Comparison of ENCODE assay signal across 1 cellular context in the genomic region with DNA sequence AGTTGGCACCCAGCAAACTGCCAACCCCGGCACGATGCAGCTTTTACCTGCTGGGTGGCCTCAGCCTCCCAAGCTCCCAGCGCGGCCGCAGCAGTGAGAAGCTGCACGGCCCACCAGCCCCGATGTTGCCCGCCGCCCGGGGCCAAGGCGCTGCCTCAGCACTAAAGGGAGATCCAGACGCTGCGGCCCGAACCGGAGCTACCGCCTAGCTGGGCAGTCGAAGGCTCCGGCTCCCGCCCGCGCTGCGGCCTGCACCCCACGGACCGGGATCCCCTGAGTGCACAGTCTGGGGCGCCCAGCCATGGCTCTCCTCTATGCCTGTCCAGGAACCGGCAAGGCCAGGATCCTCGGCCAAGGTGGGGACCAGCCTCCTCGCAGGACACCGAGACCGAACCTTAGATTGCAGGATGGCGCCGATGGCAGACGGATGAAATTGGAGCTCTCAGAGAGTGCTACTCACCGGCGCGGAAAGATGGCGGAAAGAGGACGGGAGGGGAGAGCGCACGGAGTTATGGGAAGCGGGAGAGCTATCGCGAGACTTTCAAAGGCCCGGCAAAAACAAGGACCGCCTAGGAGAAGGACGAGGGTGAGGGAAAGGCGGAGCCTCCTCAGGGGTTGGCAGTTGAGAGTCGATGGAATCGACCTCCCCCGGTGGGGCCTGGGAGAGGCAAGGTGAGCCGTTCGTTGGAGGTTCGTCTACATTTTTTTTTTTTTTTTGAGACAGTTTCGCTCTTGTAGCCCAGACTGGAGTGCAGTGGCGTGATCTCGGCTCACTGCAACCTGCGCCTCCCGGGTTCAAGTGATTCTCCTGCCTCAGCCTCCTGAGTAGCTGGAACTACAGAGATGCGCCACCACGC.
TF ChIP-seq lines count a peak whose summit lies in the region.

A gene (minus strand): TSS at position 485 of the 857 bp plus-strand sequence. CDS start 1,221 bp downstream, outside the sequence.

TF ChIP-seq in GM12878, 131 proteins besides CTCF, POLR2A, EP300 and RAD21 (continued from another document and continues in another):
- TF ChIP-seq, protein P1, sequence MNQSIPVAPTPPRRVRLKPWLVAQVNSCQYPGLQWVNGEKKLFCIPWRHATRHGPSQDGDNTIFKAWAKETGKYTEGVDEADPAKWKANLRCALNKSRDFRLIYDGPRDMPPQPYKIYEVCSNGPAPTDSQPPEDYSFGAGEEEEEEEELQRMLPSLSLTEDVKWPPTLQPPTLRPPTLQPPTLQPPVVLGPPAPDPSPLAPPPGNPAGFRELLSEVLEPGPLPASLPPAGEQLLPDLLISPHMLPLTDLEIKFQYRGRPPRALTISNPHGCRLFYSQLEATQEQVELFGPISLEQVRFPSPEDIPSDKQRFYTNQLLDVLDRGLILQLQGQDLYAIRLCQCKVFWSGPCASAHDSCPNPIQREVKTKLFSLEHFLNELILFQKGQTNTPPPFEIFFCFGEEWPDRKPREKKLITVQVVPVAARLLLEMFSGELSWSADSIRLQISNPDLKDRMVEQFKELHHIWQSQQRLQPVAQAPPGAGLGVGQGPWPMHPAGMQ (IDR thresholded peaks at IDR 0.05; ENCODE audit: borderline replicate concordance): peak; percentile 79
- peak; percentile 96 for TF ChIP-seq HDGF (IDR thresholded peaks at IDR 0.05)
- TF ChIP-seq, protein P2, sequence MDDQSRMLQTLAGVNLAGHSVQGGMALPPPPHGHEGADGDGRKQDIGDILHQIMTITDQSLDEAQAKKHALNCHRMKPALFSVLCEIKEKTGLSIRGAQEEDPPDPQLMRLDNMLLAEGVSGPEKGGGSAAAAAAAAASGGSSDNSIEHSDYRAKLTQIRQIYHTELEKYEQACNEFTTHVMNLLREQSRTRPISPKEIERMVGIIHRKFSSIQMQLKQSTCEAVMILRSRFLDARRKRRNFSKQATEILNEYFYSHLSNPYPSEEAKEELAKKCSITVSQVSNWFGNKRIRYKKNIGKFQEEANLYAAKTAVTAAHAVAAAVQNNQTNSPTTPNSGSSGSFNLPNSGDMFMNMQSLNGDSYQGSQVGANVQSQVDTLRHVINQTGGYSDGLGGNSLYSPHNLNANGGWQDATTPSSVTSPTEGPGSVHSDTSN (IDR thresholded peaks at IDR 0.05; ENCODE audit: insufficient replicate concordance, low read depth, low read length): no peak
- TF ChIP-seq, protein P3, sequence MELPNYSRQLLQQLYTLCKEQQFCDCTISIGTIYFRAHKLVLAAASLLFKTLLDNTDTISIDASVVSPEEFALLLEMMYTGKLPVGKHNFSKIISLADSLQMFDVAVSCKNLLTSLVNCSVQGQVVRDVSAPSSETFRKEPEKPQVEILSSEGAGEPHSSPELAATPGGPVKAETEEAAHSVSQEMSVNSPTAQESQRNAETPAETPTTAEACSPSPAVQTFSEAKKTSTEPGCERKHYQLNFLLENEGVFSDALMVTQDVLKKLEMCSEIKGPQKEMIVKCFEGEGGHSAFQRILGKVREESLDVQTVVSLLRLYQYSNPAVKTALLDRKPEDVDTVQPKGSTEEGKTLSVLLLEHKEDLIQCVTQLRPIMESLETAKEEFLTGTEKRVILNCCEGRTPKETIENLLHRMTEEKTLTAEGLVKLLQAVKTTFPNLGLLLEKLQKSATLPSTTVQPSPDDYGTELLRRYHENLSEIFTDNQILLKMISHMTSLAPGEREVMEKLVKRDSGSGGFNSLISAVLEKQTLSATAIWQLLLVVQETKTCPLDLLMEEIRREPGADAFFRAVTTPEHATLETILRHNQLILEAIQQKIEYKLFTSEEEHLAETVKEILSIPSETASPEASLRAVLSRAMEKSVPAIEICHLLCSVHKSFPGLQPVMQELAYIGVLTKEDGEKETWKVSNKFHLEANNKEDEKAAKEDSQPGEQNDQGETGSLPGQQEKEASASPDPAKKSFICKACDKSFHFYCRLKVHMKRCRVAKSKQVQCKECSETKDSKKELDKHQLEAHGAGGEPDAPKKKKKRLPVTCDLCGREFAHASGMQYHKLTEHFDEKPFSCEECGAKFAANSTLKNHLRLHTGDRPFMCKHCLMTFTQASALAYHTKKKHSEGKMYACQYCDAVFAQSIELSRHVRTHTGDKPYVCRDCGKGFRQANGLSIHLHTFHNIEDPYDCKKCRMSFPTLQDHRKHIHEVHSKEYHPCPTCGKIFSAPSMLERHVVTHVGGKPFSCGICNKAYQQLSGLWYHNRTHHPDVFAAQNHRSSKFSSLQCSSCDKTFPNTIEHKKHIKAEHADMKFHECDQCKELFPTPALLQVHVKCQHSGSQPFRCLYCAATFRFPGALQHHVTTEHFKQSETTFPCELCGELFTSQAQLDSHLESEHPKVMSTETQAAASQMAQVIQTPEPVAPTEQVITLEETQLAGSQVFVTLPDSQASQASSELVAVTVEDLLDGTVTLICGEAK (IDR thresholded peaks at IDR 0.05; ENCODE audit: borderline replicate concordance): no peak; the same call in 1 of the 2 replicates
- no peak; the same call in 1 of the 2 replicates for TF ChIP-seq ESRRA (IDR thresholded peaks at IDR 0.05; ENCODE audit: low read length)
- peak; percentile 86; the same call in 2 of the 3 replicates for TF ChIP-seq POU2F2 (IDR thresholded peaks at IDR 0.05; ENCODE audit: borderline replicate concordance, low read depth, low read length)
- TF ChIP-seq, protein P4, sequence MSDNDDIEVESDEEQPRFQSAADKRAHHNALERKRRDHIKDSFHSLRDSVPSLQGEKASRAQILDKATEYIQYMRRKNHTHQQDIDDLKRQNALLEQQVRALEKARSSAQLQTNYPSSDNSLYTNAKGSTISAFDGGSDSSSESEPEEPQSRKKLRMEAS (IDR thresholded peaks at IDR 0.05; ENCODE audit: low read depth, low read length): peak; percentile 83
- TF ChIP-seq ATF7 (IDR thresholded peaks at IDR 0.05; ENCODE audit: low read depth): peak; percentile 40; the same call in 1 of the 2 replicates
- no peak for TF ChIP-seq KAT2A (conservative IDR thresholded peaks at IDR 0.05; ENCODE audit: control insufficient read depth, low read depth, low read length)
- TF ChIP-seq EGR1 (IDR thresholded peaks at IDR 0.05; ENCODE audit: borderline replicate concordance in 1 of 2, low read depth in 2 of 2, low read length in 2 of 2): no peak; a peak in 1 of 3 replicates
- TF ChIP-seq NR2C1 (IDR thresholded peaks at IDR 0.05): no peak
- peak; percentile 86; the same call in 1 of the 2 replicates for TF ChIP-seq CHD1 (IDR thresholded peaks at IDR 0.05; ENCODE audit: low read depth, low read length)
- TF ChIP-seq, protein P5, sequence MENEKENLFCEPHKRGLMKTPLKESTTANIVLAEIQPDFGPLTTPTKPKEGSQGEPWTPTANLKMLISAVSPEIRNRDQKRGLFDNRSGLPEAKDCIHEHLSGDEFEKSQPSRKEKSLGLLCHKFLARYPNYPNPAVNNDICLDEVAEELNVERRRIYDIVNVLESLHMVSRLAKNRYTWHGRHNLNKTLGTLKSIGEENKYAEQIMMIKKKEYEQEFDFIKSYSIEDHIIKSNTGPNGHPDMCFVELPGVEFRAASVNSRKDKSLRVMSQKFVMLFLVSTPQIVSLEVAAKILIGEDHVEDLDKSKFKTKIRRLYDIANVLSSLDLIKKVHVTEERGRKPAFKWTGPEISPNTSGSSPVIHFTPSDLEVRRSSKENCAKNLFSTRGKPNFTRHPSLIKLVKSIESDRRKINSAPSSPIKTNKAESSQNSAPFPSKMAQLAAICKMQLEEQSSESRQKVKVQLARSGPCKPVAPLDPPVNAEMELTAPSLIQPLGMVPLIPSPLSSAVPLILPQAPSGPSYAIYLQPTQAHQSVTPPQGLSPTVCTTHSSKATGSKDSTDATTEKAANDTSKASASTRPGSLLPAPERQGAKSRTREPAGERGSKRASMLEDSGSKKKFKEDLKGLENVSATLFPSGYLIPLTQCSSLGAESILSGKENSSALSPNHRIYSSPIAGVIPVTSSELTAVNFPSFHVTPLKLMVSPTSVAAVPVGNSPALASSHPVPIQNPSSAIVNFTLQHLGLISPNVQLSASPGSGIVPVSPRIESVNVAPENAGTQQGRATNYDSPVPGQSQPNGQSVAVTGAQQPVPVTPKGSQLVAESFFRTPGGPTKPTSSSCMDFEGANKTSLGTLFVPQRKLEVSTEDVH (IDR thresholded peaks at IDR 0.05; ENCODE audit: low read depth, partially characterized antibody): no peak
- TF ChIP-seq CREM (IDR thresholded peaks at IDR 0.05; ENCODE audit: low read depth): peak; percentile 44
- no peak for TF ChIP-seq BMI1 (IDR thresholded peaks at IDR 0.05; ENCODE audit: borderline replicate concordance)
- TF ChIP-seq NBN (IDR thresholded peaks at IDR 0.05): peak; percentile 88
- TF ChIP-seq SRF (IDR thresholded peaks at IDR 0.05; ENCODE audit: low read depth in 2 of 2, low read length in 2 of 2): peak; percentile 74 to 98
- TF ChIP-seq PML (IDR thresholded peaks at IDR 0.05; ENCODE audit: low read length): peak; percentile 99
- TF ChIP-seq RELA (IDR thresholded peaks at IDR 0.05; ENCODE audit: borderline replicate concordance, partially characterized antibody): peak; percentile 71
- peak; percentile 80 for TF ChIP-seq MXI1 (IDR thresholded peaks at IDR 0.05; ENCODE audit: low read depth, low read length)
- TF ChIP-seq SMC3 (IDR thresholded peaks at IDR 0.05; ENCODE audit: borderline replicate concordance, low read length): no peak
- TF ChIP-seq EED (IDR thresholded peaks at IDR 0.05; ENCODE audit: low read depth): no peak
- peak; percentile 22 to 25; a peak in 1 of 4 replicates for TF ChIP-seq IKZF2 (IDR thresholded peaks at IDR 0.05)
- peak; percentile 94 for TF ChIP-seq RCOR1 (conservative IDR thresholded peaks at IDR 0.05; ENCODE audit: low read depth, low read length)
- TF ChIP-seq, protein P6, sequence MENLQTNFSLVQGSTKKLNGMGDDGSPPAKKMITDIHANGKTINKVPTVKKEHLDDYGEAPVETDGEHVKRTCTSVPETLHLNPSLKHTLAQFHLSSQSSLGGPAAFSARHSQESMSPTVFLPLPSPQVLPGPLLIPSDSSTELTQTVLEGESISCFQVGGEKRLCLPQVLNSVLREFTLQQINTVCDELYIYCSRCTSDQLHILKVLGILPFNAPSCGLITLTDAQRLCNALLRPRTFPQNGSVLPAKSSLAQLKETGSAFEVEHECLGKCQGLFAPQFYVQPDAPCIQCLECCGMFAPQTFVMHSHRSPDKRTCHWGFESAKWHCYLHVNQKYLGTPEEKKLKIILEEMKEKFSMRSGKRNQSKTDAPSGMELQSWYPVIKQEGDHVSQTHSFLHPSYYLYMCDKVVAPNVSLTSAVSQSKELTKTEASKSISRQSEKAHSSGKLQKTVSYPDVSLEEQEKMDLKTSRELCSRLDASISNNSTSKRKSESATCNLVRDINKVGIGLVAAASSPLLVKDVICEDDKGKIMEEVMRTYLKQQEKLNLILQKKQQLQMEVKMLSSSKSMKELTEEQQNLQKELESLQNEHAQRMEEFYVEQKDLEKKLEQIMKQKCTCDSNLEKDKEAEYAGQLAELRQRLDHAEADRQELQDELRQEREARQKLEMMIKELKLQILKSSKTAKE (IDR thresholded peaks at IDR 0.05; ENCODE audit: low read depth, poor library complexity, severe bottlenecking): no peak
- peak; percentile 98 for TF ChIP-seq YY1 (IDR thresholded peaks at IDR 0.05; ENCODE audit: low read depth, low read length)
- no peak for TF ChIP-seq ZZZ3 (IDR thresholded peaks at IDR 0.05; ENCODE audit: control insufficient read depth, insufficient read length, low read depth)
- TF ChIP-seq, protein P7, sequence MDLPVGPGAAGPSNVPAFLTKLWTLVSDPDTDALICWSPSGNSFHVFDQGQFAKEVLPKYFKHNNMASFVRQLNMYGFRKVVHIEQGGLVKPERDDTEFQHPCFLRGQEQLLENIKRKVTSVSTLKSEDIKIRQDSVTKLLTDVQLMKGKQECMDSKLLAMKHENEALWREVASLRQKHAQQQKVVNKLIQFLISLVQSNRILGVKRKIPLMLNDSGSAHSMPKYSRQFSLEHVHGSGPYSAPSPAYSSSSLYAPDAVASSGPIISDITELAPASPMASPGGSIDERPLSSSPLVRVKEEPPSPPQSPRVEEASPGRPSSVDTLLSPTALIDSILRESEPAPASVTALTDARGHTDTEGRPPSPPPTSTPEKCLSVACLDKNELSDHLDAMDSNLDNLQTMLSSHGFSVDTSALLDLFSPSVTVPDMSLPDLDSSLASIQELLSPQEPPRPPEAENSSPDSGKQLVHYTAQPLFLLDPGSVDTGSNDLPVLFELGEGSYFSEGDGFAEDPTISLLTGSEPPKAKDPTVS (IDR thresholded peaks at IDR 0.05; ENCODE audit: low read depth, low read length): no peak
- peak; percentile 79 for TF ChIP-seq SMAD1 (IDR thresholded peaks at IDR 0.05; ENCODE audit: low read depth, partially characterized antibody)
- TF ChIP-seq, protein P8, sequence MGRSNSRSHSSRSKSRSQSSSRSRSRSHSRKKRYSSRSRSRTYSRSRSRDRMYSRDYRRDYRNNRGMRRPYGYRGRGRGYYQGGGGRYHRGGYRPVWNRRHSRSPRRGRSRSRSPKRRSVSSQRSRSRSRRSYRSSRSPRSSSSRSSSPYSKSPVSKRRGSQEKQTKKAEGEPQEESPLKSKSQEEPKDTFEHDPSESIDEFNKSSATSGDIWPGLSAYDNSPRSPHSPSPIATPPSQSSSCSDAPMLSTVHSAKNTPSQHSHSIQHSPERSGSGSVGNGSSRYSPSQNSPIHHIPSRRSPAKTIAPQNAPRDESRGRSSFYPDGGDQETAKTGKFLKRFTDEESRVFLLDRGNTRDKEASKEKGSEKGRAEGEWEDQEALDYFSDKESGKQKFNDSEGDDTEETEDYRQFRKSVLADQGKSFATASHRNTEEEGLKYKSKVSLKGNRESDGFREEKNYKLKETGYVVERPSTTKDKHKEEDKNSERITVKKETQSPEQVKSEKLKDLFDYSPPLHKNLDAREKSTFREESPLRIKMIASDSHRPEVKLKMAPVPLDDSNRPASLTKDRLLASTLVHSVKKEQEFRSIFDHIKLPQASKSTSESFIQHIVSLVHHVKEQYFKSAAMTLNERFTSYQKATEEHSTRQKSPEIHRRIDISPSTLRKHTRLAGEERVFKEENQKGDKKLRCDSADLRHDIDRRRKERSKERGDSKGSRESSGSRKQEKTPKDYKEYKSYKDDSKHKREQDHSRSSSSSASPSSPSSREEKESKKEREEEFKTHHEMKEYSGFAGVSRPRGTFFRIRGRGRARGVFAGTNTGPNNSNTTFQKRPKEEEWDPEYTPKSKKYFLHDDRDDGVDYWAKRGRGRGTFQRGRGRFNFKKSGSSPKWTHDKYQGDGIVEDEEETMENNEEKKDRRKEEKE (IDR thresholded peaks at IDR 0.05): peak; percentile 58; the same call in 1 of the 2 replicates
- peak; percentile 97 for TF ChIP-seq SMAD5 (IDR thresholded peaks at IDR 0.05; ENCODE audit: low read depth)
- TF ChIP-seq, protein P9, sequence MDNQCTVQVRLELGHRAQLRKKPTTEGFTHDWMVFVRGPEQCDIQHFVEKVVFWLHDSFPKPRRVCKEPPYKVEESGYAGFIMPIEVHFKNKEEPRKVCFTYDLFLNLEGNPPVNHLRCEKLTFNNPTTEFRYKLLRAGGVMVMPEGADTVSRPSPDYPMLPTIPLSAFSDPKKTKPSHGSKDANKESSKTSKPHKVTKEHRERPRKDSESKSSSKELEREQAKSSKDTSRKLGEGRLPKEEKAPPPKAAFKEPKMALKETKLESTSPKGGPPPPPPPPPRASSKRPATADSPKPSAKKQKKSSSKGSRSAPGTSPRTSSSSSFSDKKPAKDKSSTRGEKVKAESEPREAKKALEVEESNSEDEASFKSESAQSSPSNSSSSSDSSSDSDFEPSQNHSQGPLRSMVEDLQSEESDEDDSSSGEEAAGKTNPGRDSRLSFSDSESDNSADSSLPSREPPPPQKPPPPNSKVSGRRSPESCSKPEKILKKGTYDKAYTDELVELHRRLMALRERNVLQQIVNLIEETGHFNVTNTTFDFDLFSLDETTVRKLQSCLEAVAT (IDR thresholded peaks at IDR 0.05): peak; percentile 100
- no peak for TF ChIP-seq ZNF217 (IDR thresholded peaks at IDR 0.05)
- TF ChIP-seq SUZ12 (IDR thresholded peaks at IDR 0.05; ENCODE audit: unreplicated experiment): no peak
- TF ChIP-seq RB1 (IDR thresholded peaks at IDR 0.05; ENCODE audit: borderline replicate concordance): peak; percentile 93
- peak; percentile 49; the same call in 1 of the 2 replicates for TF ChIP-seq SMARCA5 (IDR thresholded peaks at IDR 0.05)
